In the genomic region with DNA sequence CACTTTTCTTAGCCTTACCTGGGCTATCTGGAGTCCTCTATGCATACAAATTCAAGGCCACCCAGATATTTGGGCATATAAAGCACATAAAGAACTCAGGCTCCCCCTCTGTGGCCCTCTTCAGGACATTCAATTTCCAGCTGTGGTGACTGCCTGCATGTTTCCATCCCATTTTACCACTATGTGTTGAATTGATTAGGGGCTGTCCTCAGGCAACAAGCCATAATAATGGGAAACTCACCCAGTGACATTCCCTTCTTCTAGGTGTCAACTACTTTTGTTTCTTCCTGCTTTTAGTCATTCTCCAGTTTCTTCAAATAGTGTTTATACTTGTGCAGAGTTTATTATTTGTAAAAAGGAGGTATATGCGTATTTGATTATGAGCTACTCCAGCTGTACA, we compare ENCODE assay signal across 40 cellular contexts. TPM values are rescaled to one million over a fixed set of nuclear protein-coding genes. Genes with fewer than 3 reads are reported as not detected.
"Had no signal": no experiment of that assay in that cellular context is flagged by ENCODE, and none has a peak within 500 bp of the region (broad histone marks: within the 10 kb centered on the region; RNA-seq: fewer than 3 reads in every experiment).

No MANE protein-coding gene starts in this region.

- H3K27me3 Mint-ChIP-seq: activated CD8-positive, alpha-beta T cell treated with anti-CD3 and anti-CD28 coated beads for 36 hours had no signal

- H3K9me3 ChIP-seq: adrenal gland, body of pancreas had no signal

- H3K4me3 Mint-ChIP-seq: activated CD4-positive, alpha-beta memory T cell treated with anti-CD3 and anti-CD28 coated beads for 36 hours; activated CD4-positive, alpha-beta T cell treated with anti-CD3 and anti-CD28 coated beads for 36 hours; activated CD8-positive, alpha-beta T cell treated with anti-CD3 and anti-CD28 coated beads for 36 hours; activated naive CD4-positive, alpha-beta T cell treated with anti-CD3 and anti-CD28 coated beads for 36 hours; activated naive CD8-positive, alpha-beta T cell treated with anti-CD3 and anti-CD28 coated beads for 36 hours; activated T-cell treated with anti-CD3 and anti-CD28 coated beads, Interleukin-2, amount 50 U/mL, for 4 hours; activated T-cell treated with anti-CD3 and anti-CD28 coated beads, Interleukin-2, amount 50 U/mL, for 72 hours; activated T-helper 1 cell treated with anti-CD3 and anti-CD28 coated beads, Interleukin-12 subunit alpha, Interleukin-12 subunit beta, Interleukin-2, Interleukin-4 antibody, amounts not matched to agents 30 ng/mL and 10 ng/mL and 1 ng/mL, durations not matched to agents 14 hours and 24 hours and 36 hours; activated T-helper 17 cell treated with anti-CD3 and anti-CD28 coated beads, Interleukin-2, amount 50 U/mL, for 72 hours; central memory CD8-positive, alpha-beta T cell; T-helper 1 cell treated with Interleukin-12 subunit alpha and Interleukin-12 subunit beta and Interleukin-4 antibody, amounts not matched to agents 30 μg/mL and 1 μg/mL, for 36 hours; T-helper 2 cell treated with Interferon-gamma antibody and Interleukin-4, amounts not matched to agents 5 μg/mL and 100 μg/mL, for 36 hours had no signal

- H3K4me1 ChIP-seq: adrenal gland, breast epithelium had no signal

- H3K27ac ChIP-seq: adrenal gland, body of pancreas, brain microvascular endothelial cell, breast epithelium, VCaP had no signal

- H3K27ac Mint-ChIP-seq: activated CD4-positive, alpha-beta memory T cell treated with anti-CD3 and anti-CD28 coated beads for 36 hours; activated CD4-positive, alpha-beta T cell treated with anti-CD3 and anti-CD28 coated beads for 36 hours; activated CD8-positive, alpha-beta T cell treated with anti-CD3 and anti-CD28 coated beads for 36 hours; activated naive CD4-positive, alpha-beta T cell treated with anti-CD3 and anti-CD28 coated beads for 36 hours; activated naive CD4-positive, alpha-beta T cell treated with anti-CD3 and anti-CD28 coated beads, Interleukin-2, amount 50 U/mL, for 72 hours; activated naive CD8-positive, alpha-beta T cell treated with anti-CD3 and anti-CD28 coated beads for 36 hours; activated T-cell treated with anti-CD3 and anti-CD28 coated beads, Interleukin-2, amount 50 U/mL, for 72 hours; activated T-helper 1 cell treated with anti-CD3 and anti-CD28 coated beads, Interleukin-12 subunit alpha, Interleukin-12 subunit beta, Interleukin-2, Interleukin-4 antibody, amounts not matched to agents 30 ng/mL and 10 ng/mL and 1 ng/mL, durations not matched to agents 14 hours and 24 hours and 36 hours; activated T-helper 17 cell treated with anti-CD3 and anti-CD28 coated beads, Interleukin-2, amount 50 U/mL, for 72 hours; T-helper 1 cell treated with Interleukin-12 subunit alpha and Interleukin-12 subunit beta and Interleukin-4 antibody, amounts not matched to agents 30 μg/mL and 1 μg/mL, for 36 hours; T-helper 2 cell treated with Interferon-gamma antibody and Interleukin-4, amounts not matched to agents 5 μg/mL and 100 μg/mL, for 36 hours had no signal

- H3K36me3 Mint-ChIP-seq: activated CD4-positive, alpha-beta memory T cell treated with anti-CD3 and anti-CD28 coated beads for 36 hours had no signal

- ATAC-seq: activated CD4-positive, alpha-beta T cell treated with anti-CD3 and anti-CD28 coated beads for 36 hours; activated CD4-positive, CD25-positive, alpha-beta regulatory T cell treated with anti-CD3 and anti-CD28 coated beads, Interleukin-2, amount 50 U/mL, for 24 hours; activated CD8-positive, alpha-beta T cell treated with anti-CD3 and anti-CD28 coated beads for 36 hours; activated naive CD4-positive, alpha-beta T cell treated with anti-CD3 and anti-CD28 coated beads, Interleukin-2, amount 50 U/mL, for 72 hours; activated T-cell treated with anti-CD3 and anti-CD28 coated beads, Interleukin-2, amount 50 U/mL, for 4 hours; activated T-cell treated with anti-CD3 and anti-CD28 coated beads, Interleukin-2, amount 50 U/mL, for 72 hours; activated T-helper 17 cell treated with anti-CD3 and anti-CD28 coated beads, Interleukin-2, amount 50 U/mL, for 72 hours; body of pancreas had no signal

- H3K4me3 ChIP-seq: adrenal gland, body of pancreas, breast epithelium had no signal

- H3K4me1 Mint-ChIP-seq: activated CD4-positive, alpha-beta T cell treated with anti-CD3 and anti-CD28 coated beads for 36 hours; activated naive CD8-positive, alpha-beta T cell treated with anti-CD3 and anti-CD28 coated beads for 36 hours; activated T-helper 17 cell treated with anti-CD3 and anti-CD28 coated beads, Interleukin-2, amount 50 U/mL, for 72 hours; central memory CD8-positive, alpha-beta T cell had no signal

- H3K27me3 ChIP-seq: adrenal gland, body of pancreas, brain microvascular endothelial cell, breast epithelium had no signal

- H3K9me3 Mint-ChIP-seq: activated naive CD4-positive, alpha-beta T cell treated with anti-CD3 and anti-CD28 coated beads, Interleukin-2, amount 50 U/mL, for 72 hours; activated T-helper 1 cell treated with anti-CD3 and anti-CD28 coated beads, Interleukin-12 subunit alpha, Interleukin-12 subunit beta, Interleukin-2, Interleukin-4 antibody, amounts not matched to agents 30 ng/mL and 10 ng/mL and 1 ng/mL, durations not matched to agents 14 hours and 24 hours and 36 hours; activated T-helper 17 cell treated with anti-CD3 and anti-CD28 coated beads, Interleukin-2, amount 50 U/mL, for 72 hours; T-helper 2 cell treated with Interferon-gamma antibody and Interleukin-4, amounts not matched to agents 5 μg/mL and 100 μg/mL, for 36 hours had no signal

- H3K36me3 ChIP-seq: adrenal gland, brain microvascular endothelial cell, breast epithelium had no signal

- DNase-seq: activated CD4-positive, alpha-beta memory T cell treated with anti-CD3 and anti-CD28 coated beads for 36 hours; activated CD4-positive, alpha-beta T cell treated with anti-CD3 and anti-CD28 coated beads for 1 hour; activated CD4-positive, alpha-beta T cell treated with anti-CD3 and anti-CD28 coated beads for 36 hours; activated CD4-positive, alpha-beta T cell treated with anti-CD3 and anti-CD28 coated beads for 48 hours; activated CD4-positive, alpha-beta T cell treated with anti-CD3 and anti-CD28 coated beads, Interleukin-2, amount 50 U/mL, for 1 hour; activated CD4-positive, alpha-beta T cell treated with anti-CD3 and anti-CD28 coated beads, Interleukin-2, amount 50 U/mL, for 4 hours; activated CD4-positive, CD25-positive, alpha-beta regulatory T cell; activated CD8-positive, alpha-beta memory T cell treated with anti-CD3 and anti-CD28 coated beads, Interleukin-2, amount 50 U/mL, for 4 hours; activated CD8-positive, alpha-beta T cell treated with anti-CD3 and anti-CD28 coated beads for 36 hours; activated effector memory CD4-positive, alpha-beta T cell treated with anti-CD3 and anti-CD28 coated beads, Interleukin-2, amount 50 U/mL, for 16 hours; activated gamma-delta T cell treated with Interleukin-2 at 50 U/mL for 16 hours; activated naive CD4-positive, alpha-beta T cell; activated naive CD4-positive, alpha-beta T cell treated with anti-CD3 and anti-CD28 coated beads for 36 hours; activated naive CD4-positive, alpha-beta T cell treated with anti-CD3 and anti-CD28 coated beads, Interleukin-2, amount 50 U/mL, for 16 hours; activated naive CD8-positive, alpha-beta T cell treated with anti-CD3 and anti-CD28 coated beads for 36 hours; activated T-cell treated with anti-CD3 and anti-CD28 coated beads for 4 hours; activated T-cell treated with anti-CD3 and anti-CD28 coated beads, Interleukin-2, amount 50 U/mL, for 1 hour; activated T-cell treated with anti-CD3 and anti-CD28 coated beads, Interleukin-2, amount 50 U/mL, for 4 hours; activated T-cell treated with anti-CD3 and anti-CD28 coated beads, Interleukin-2, amount 50 U/mL, for 72 hours; adrenal gland; amniotic stem cell; aorta; body of pancreas; brain microvascular endothelial cell; caudate nucleus; cerebellar nuclear complex; SW 1271; T-helper 1 cell; T-helper 2 cell; T-helper 9 cell had no signal

RNA-seq across cellular contexts. Expression of gene NRG4, which starts 18.0 kb away (rescaled TPM):
- total RNA-seq: activated CD4-positive, alpha-beta memory T cell treated with anti-CD3 and anti-CD28 coated beads for 36 hours; activated CD4-positive, alpha-beta T cell treated with anti-CD3 and anti-CD28 coated beads for 36 hours; activated CD8-positive, alpha-beta memory T cell treated with anti-CD3 and anti-CD28 coated beads for 36 hours; activated CD8-positive, alpha-beta T cell treated with anti-CD3 and anti-CD28 coated beads for 36 hours; activated naive CD4-positive, alpha-beta T cell treated with anti-CD3 and anti-CD28 coated beads for 36 hours; activated naive CD4-positive, alpha-beta T cell treated with anti-CD3 and anti-CD28 coated beads, Interleukin-2, amount 50 U/mL, for 72 hours; activated naive CD8-positive, alpha-beta T cell treated with anti-CD3 and anti-CD28 coated beads for 36 hours; activated T-cell treated with anti-CD3 and anti-CD28 coated beads, Interleukin-2, amount 50 U/mL, for 72 hours; activated T-helper 1 cell treated with anti-CD3 and anti-CD28 coated beads, Interleukin-12 subunit alpha, Interleukin-12 subunit beta, Interleukin-2, Interleukin-4 antibody, amounts not matched to agents 30 ng/mL and 10 ng/mL and 1 ng/mL, durations not matched to agents 14 hours and 24 hours and 36 hours; activated T-helper 17 cell treated with anti-CD3 and anti-CD28 coated beads, Interleukin-2, amount 50 U/mL, for 72 hours; aorta had no signal
- polyA plus RNA-seq: aorta had no signal
